ENCODE assay signal across 8 cellular contexts in genomic region chr12:124940393-124941169, GRCh38. TPM values are rescaled to one million over a fixed set of nuclear protein-coding genes. Genes with fewer than 3 reads are reported as not detected.
DNase-seq lines count a peak whose midpoint lies in the region; ATAC-seq and TF ChIP-seq lines count a peak whose summit lies in the region.

No MANE protein-coding gene starts in this region.

- H3K4me3 Mint-ChIP-seq in activated naive CD4-positive, alpha-beta T cell treated with anti-CD3 and anti-CD28 coated beads, Interleukin-2, amount 50 U/mL, for 24 hours: no peak overlapping the region

- H4K20me1 ChIP-seq in HCT116 (ENCODE audit: insufficient read depth): no peaks in the 10 kb centered on the region

- peak; percentile 95 for TF ChIP-seq CTCF in GM06990 (IDR thresholded peaks at IDR 0.05; ENCODE audit: insufficient read depth, low read length, poor library complexity, severe bottlenecking)
- peak in 2 of 3 experiments; percentile 92 to 93; a peak in 4 of 6 replicates for TF ChIP-seq CTCF in HCT116 (IDR thresholded peaks at IDR 0.05 in 2 of 3, conservative IDR thresholded peaks at IDR 0.05 in 1 of 3; ENCODE audit: borderline replicate concordance in 1 of 3, insufficient read depth in 1 of 3, low read depth in 2 of 3, low read length in 2 of 3)
- peak; percentile 83 to 97 (median 92) for TF ChIP-seq CTCF in heart left ventricle (IDR thresholded peaks at IDR 0.05)

- H3K4me3 ChIP-seq in GM06990 (replicated peaks; ENCODE audit: low read depth, low read length) (peak overlapping the region; percentile 45), HCT116 (replicated peaks in 1 of 2; ENCODE audit: low read depth in 1 of 2, low read length in 2 of 2) (peak overlapping the region; percentile 45 to 52), NT2/D1 (ENCODE audit: insufficient read length, low read depth) (peak overlapping the region; percentile 3), heart left ventricle (peak overlapping the region in 11 of 12 donors; percentile 2 to 69 (median 57))

- no peaks in the 10 kb centered on the region for H3K4me1 Mint-ChIP-seq in activated naive CD4-positive, alpha-beta T cell treated with anti-CD3 and anti-CD28 coated beads, Interleukin-2, amount 50 U/mL, for 24 hours

- peaks cover 3% of the 10 kb centered on the region for H3K36me3 Mint-ChIP-seq in activated naive CD4-positive, alpha-beta T cell treated with anti-CD3 and anti-CD28 coated beads, Interleukin-2, amount 50 U/mL, for 24 hours

- H3K27me3 ChIP-seq in GM06990 (replicated peaks; ENCODE audit: control insufficient read depth, insufficient read depth, low read length) (no peaks in the 10 kb centered on the region), HCT116 (ENCODE audit: insufficient read depth, low read length) (no peaks in the 10 kb centered on the region), NT2/D1 (ENCODE audit: insufficient read depth, insufficient read length) (no peaks in the 10 kb centered on the region), heart left ventricle (no peaks in the 10 kb centered on the region)

- BruUV-seq in HCT116 (replicated peaks; lab: Mats Ljungman, UMichigan): no TSS peak

- RAD21 ChIA-PET in HCT116 (lab: Charles Lee; ENCODE audit: low non-redundant PET in 1 of 2, low total read pairs in 2 of 2, uncharacterized antibody in 2 of 2, unreplicated experiment in 2 of 2): interaction anchor here (0.6 to 1.5 kb wide), 7 partner anchors 19 to 167 kb away, joined by 3 to 5 read pairs (median 4); partner anchors contain the start of gene UBC (in 2 of the 2)

- TF ChIP-seq POLR2A in HCT116 (IDR thresholded peaks at IDR 0.05; ENCODE audit: borderline replicate concordance, extremely low read depth, insufficient read depth, insufficient read length) (no peak), heart left ventricle (IDR thresholded peaks at IDR 0.05) (peak in 1 of 2 donors; percentile 37)

- H3K9ac ChIP-seq in HCT116 (ENCODE audit: low read length) (peak overlapping the region; percentile 55), NT2/D1 (ENCODE audit: insufficient read length, low read depth) (peak overlapping the region; percentile 52)

- 6 to 14% (median 10%) methylated on average over 27 of the region's 27 CpGs for WGBS in heart left ventricle, 4 donors

- no peaks in the 10 kb centered on the region for H3K9me2 ChIP-seq in HCT116 (ENCODE audit: insufficient read depth)

- no peaks in the 10 kb centered on the region for H3K27me3 Mint-ChIP-seq in activated naive CD4-positive, alpha-beta T cell treated with anti-CD3 and anti-CD28 coated beads, Interleukin-2, amount 50 U/mL, for 24 hours

- peak; percentile 83 for DNase-seq in GM06990 (ENCODE audit: extremely low read depth, insufficient read length)
- peak; percentile 86 for DNase-seq in HCT116 (ENCODE audit: low read depth, low spot score)
- peak; percentile 80 for DNase-seq in NT2/D1 (ENCODE audit: low read depth, low spot score)
- peak; percentile 90 to 94 (median 94) for DNase-seq in heart left ventricle
- DNase-seq in putamen (ENCODE audit: low spot score): peak; percentile 88
- DNase-seq in NCI-H526 treated with DMSO at 0.1 percent for 48 hours (lab: John Stamatoyannopoulos, UW): no peak
- DNase-seq in NCI-H1092 (lab: John Stamatoyannopoulos, UW): no peak

- peak overlapping the region; percentile 25 for H3K27ac Mint-ChIP-seq in activated naive CD4-positive, alpha-beta T cell treated with anti-CD3 and anti-CD28 coated beads, Interleukin-2, amount 50 U/mL, for 24 hours

- ATAC-seq in HCT116 (peak; percentile 53), heart left ventricle (peak; percentile 60 to 86 (median 77))

- H3K9me3 ChIP-seq in HCT116 (ENCODE audit: control insufficient read depth in 1 of 2, insufficient read depth in 1 of 2, low read depth in 1 of 2, low read length in 2 of 2) (no peaks in the 10 kb centered on the region), NT2/D1 (ENCODE audit: insufficient read depth, low read length) (no peaks in the 10 kb centered on the region), heart left ventricle (no peaks in the 10 kb centered on the region)

- TF ChIP-seq RAD21 in HCT116 (IDR thresholded peaks at IDR 0.05; ENCODE audit: low read depth): no peak

- no peak overlapping the region for H2AFZ ChIP-seq in HCT116 (ENCODE audit: low read depth, low read length, poor library complexity, severe bottlenecking)

- no peaks in the 10 kb centered on the region for H3K9me3 Mint-ChIP-seq in activated naive CD4-positive, alpha-beta T cell treated with anti-CD3 and anti-CD28 coated beads, Interleukin-2, amount 50 U/mL, for 24 hours

- H3K27ac ChIP-seq in HCT116 (ENCODE audit: low read depth, low read length) (peak overlapping the region; percentile 91), heart left ventricle (peak overlapping the region; percentile 62 to 96 (median 88))

- H3K79me2 ChIP-seq in HCT116 (ENCODE audit: insufficient read depth, low read length): no peaks in the 10 kb centered on the region

- peak overlapping the region; percentile 85 for H3K4me2 ChIP-seq in HCT116 (ENCODE audit: low read length)

- peaks cover 35 to 60% of the 10 kb centered on the region in 2 experiments for H3K4me1 ChIP-seq in HCT116 (ENCODE audit: control insufficient read depth in 1 of 2, insufficient read depth in 2 of 2, low read length in 2 of 2)
- H3K4me1 ChIP-seq in NT2/D1 (ENCODE audit: insufficient read depth, insufficient read length): peaks cover 4% of the 10 kb centered on the region
- H3K4me1 ChIP-seq in heart left ventricle: peaks cover 0 to 39% (median 25%) of the 10 kb centered on the region in 12 donors

- POLR2A ChIA-PET in HCT116 (lab: Charles Lee): interaction anchor here (1.2 to 10.3 kb wide), 8 partner anchors 10 to 103 kb away, joined by 3 to 186 read pairs (median 7); partner anchors contain the start of gene UBC

- CTCF ChIA-PET in HCT116 (lab: Charles Lee): interaction anchor here (0.7 to 2.7 kb wide), 12 partner anchors 9 to 463 kb away, joined by 3 to 32 read pairs (median 11); partner anchors contain the start of genes BRI3BP and UBC

- intact Hi-C loops in HCT116 (cut with micrococcal nuclease): loop anchor here (2.0 kb wide), 1 partner anchor 52 kb away; the partner anchor contains the start of gene BRI3BP
- intact Hi-C loops in heart left ventricle (cut with DNase I): loop anchor here in 6 of 10 donors (1.0 to 5.0 kb wide), 4 partner anchors 13 to 34 kb away; no protein-coding TSS in a partner anchor

- H3K36me3 ChIP-seq in GM06990 (ENCODE audit: control insufficient read depth, insufficient read depth, low read length): peaks cover 1% of the 10 kb centered on the region
- H3K36me3 ChIP-seq in HCT116 (ENCODE audit: control insufficient read depth in 1 of 2, insufficient read depth in 2 of 2, low read length in 2 of 2): no peaks in the 10 kb centered on the region; a peak in 1 of 4 replicates
- peaks cover 16% of the 10 kb centered on the region for H3K36me3 ChIP-seq in NT2/D1 (ENCODE audit: insufficient read depth, insufficient read length, low read length)
- H3K36me3 ChIP-seq in heart left ventricle: peaks cover 0 to 8% (median 0%) of the 10 kb centered on the region in 9 donors

TF ChIP-seq in HCT116, 20 proteins besides CTCF, POLR2A, EP300 and RAD21 (continues in another document):
- 0 out of 2 replicates have a peak, but pooled peaks have one; percentile 28 for TF ChIP-seq ZFX (IDR thresholded peaks at IDR 0.05)
- no peak for TF ChIP-seq MAX (IDR thresholded peaks at IDR 0.05)
- TF ChIP-seq SRF (IDR thresholded peaks at IDR 0.05; ENCODE audit: low read depth): no peak
- no peak for TF ChIP-seq ZBTB33 (IDR thresholded peaks at IDR 0.05; ENCODE audit: extremely low read depth, insufficient replicate concordance, low read length)
- TF ChIP-seq CBX3 (IDR thresholded peaks at IDR 0.05; ENCODE audit: low read depth): no peak
- no peak for TF ChIP-seq ZNF274 (IDR thresholded peaks at IDR 0.05; ENCODE audit: low read depth, low read length)
- no peak for TF ChIP-seq SP1 (IDR thresholded peaks at IDR 0.05; ENCODE audit: low read depth)
- TF ChIP-seq CEBPB (IDR thresholded peaks at IDR 0.05; ENCODE audit: low read depth): no peak
- TF ChIP-seq ATF3 (IDR thresholded peaks at IDR 0.05): no peak
- no peak for TF ChIP-seq SIN3A (IDR thresholded peaks at IDR 0.05; ENCODE audit: low read depth)
- TF ChIP-seq EZH2phosphoT487 (IDR thresholded peaks at IDR 0.05; ENCODE audit: borderline replicate concordance): no peak
- TF ChIP-seq FOSL1 (IDR thresholded peaks at IDR 0.05; ENCODE audit: low read depth): no peak
- TF ChIP-seq POLR2AphosphoS5 (IDR thresholded peaks at IDR 0.05; ENCODE audit: low read depth, low read length): peak; percentile 80

RNA-seq across cellular contexts. Expression of gene UBC, which starts 26.1 kb away (rescaled TPM):
- total RNA-seq in HCT116 (2021; ENCODE audit: unreplicated experiment): 1,259 TPM
- 1,986 and 3,408 TPM in 2 replicates for polyA plus RNA-seq in HCT116 (2012)
- total RNA-seq in heart left ventricle: 1,000 to 10,000 TPM in 8 of 9 donors, 100 to 1,000 TPM in 1; 811 to 2,185 (median 1,239) TPM
- polyA plus RNA-seq in heart left ventricle: 1,000 to 10,000 TPM; 1,238 to 1,403 TPM

RNA-seq across cellular contexts. Expression of gene DHX37, which starts 48.4 kb away (rescaled TPM):
- total RNA-seq in HCT116 (2021; ENCODE audit: unreplicated experiment) (42.6 TPM), heart left ventricle (10 to 100 TPM in 3 of 9 donors, 1 to 10 TPM in 6; 3.7 to 13.0 (median 7.1) TPM)
- 18.7 and 21.0 TPM in 2 replicates for polyA plus RNA-seq in HCT116 (2012)
- polyA plus RNA-seq in heart left ventricle: 10 to 100 TPM in 1 of 2 donors, 1 to 10 TPM in 1; 3.6 to 18.7 TPM

RNA-seq across cellular contexts. Expression of gene BRI3BP, which starts 52.9 kb away (rescaled TPM):
- total RNA-seq in HCT116 (2021; ENCODE audit: unreplicated experiment) (40.1 TPM), heart left ventricle (1 to 10 TPM; 2.0 to 5.3 (median 3.8) TPM)
- 12.1 and 15.6 TPM in 2 replicates for polyA plus RNA-seq in HCT116 (2012)
- polyA plus RNA-seq in heart left ventricle: 1 to 10 TPM; 1.1 to 3.5 TPM

Comparison
In these comparisons a context has a peak if more than half of its experiments do, and no peak if none do; other contexts are left out.
1. DNase-seq: peak in GM06990 (single experiment), HCT116 (single experiment), NT2/D1 (single experiment), heart left ventricle (5 of 5) and putamen (single experiment); none in NCI-H526 treated with DMSO at 0.1 percent for 48 hours (single experiment) and NCI-H1092 (single experiment).
2. H3K4me3 ChIP-seq: peak in every context shown above with its lines; median percentile 57 in heart left ventricle; 48 in HCT116; 45 in GM06990; 3 in NT2/D1.
3. Peak in every context shown above with its lines, with median percentiles within 50 percentile points of each other: CTCF ChIP-seq.